12 cellular contexts compared by ENCODE assay signal in genomic region chr14:70873627-70874026, GRCh38. TPM values are rescaled to one million over a fixed set of nuclear protein-coding genes. Genes with fewer than 3 reads are reported as not detected.
DNase-seq lines count a peak whose midpoint lies in the region; ATAC-seq, FAIRE-seq and TF ChIP-seq lines count a peak whose summit lies in the region.
"Had no signal": no experiment of that assay in that cellular context is flagged by ENCODE, and none has a peak within 500 bp of the region (broad histone marks: within the 10 kb centered on the region; RNA-seq: fewer than 3 reads in every experiment).

No MANE protein-coding gene starts in this region.

- 28 to 30% methylated on average over 4 of the region's 4 CpGs for WGBS in GM23248 (ENCODE audit: low coverage in 1 of 2, low lambda C conversion rate in 2 of 2, missing lambda C conversion rate in 2 of 2), 2 experiments
- 13% methylated on average over 4 of the region's 4 CpGs for WGBS in HepG2 (ENCODE audit: low lambda C conversion rate)

- peaks cover 18 to 25% (median 24%) of the 10 kb centered on the region in 3 donors for H3K4me1 Mint-ChIP-seq in CD8-positive, alpha-beta memory T cell
- H3K4me1 Mint-ChIP-seq in stimulated activated memory B cell treated with anti-CD40 and anti-IgM and Interleukin-4, amounts not matched to agents 10 μg/mL and 1 μg/mL and 100 μg/mL, for 72 hours, result peaks cover 19% of the 10 kb centered on the region
- H3K4me1 Mint-ChIP-seq: brain had no signal

- no peaks in the 10 kb centered on the region for H3K27me3 ChIP-seq in CD8-positive, alpha-beta memory T cell (ENCODE audit: insufficient read depth, low read length, poor library complexity, severe bottlenecking)
- no peaks in the 10 kb centered on the region for H3K27me3 ChIP-seq in GM23248 (replicated peaks; ENCODE audit: insufficient read depth)
- H3K27me3 ChIP-seq in PC-3 (ENCODE audit: low read length), result no peaks in the 10 kb centered on the region
- H3K27me3 ChIP-seq in HepG2 (ENCODE audit: control insufficient read depth in 1 of 2, insufficient read depth in 2 of 2, low read length in 2 of 2), result peaks cover under 1 to 1% of the 10 kb centered on the region in 2 experiments; a peak in 3 of 5 replicates
- H3K27me3 ChIP-seq: right atrium auricular region had no signal

- no peak for TF ChIP-seq CTCF in PC-3 (conservative IDR thresholded peaks at IDR 0.05; ENCODE audit: low read depth, low read length)
- TF ChIP-seq CTCF in HepG2 (CRISPR knock-in tag; IDR thresholded peaks at IDR 0.05), result peak; percentile 49

- H3K9me3 ChIP-seq in CD8-positive, alpha-beta memory T cell (ENCODE audit: low read length), result no peaks in the 10 kb centered on the region
- H3K9me3 ChIP-seq in GM23248 (ENCODE audit: low read depth) (no peaks in the 10 kb centered on the region), PC-3 (ENCODE audit: low read length) (no peaks in the 10 kb centered on the region; the same call in 1 of the 2 replicates), HepG2 (ENCODE audit: low read length) (peaks cover 10% of the 10 kb centered on the region)

- intact Hi-C loops in PC-3 (cut with micrococcal nuclease), result no loop called here
- intact Hi-C loops in HepG2 (cut with micrococcal nuclease; ENCODE audit: unreplicated experiment), result loop anchor here (1.0 kb wide), 1 partner anchor 21 kb away; no protein-coding TSS in a partner anchor

- peak; percentile 46; the same call in 1 of the 2 replicates for ATAC-seq in PC-3
- peak; percentile 84 for ATAC-seq in HepG2
- ATAC-seq in GM19455 (IDR thresholded peaks at IDR 0.05; ENCODE audit: unreplicated experiment), result no peak
- no peak for ATAC-seq in stimulated activated memory B cell treated with anti-CD40 and anti-IgM and Interleukin-4, amounts not matched to agents 10 μg/mL and 1 μg/mL and 100 μg/mL, for 72 hours

- H3K4me2 ChIP-seq in GM23248 (ENCODE audit: unreplicated experiment), result no peak overlapping the region
- H3K4me2 ChIP-seq in PC-3 (ENCODE audit: low read length), result no peak overlapping the region
- peak overlapping the region; percentile 20; the same call in 1 of the 2 replicates for H3K4me2 ChIP-seq in HepG2 (ENCODE audit: low read depth, low read length)

- H3K9me3 Mint-ChIP-seq in CD8-positive, alpha-beta memory T cell, result peaks cover 0 to 6% (median 2%) of the 10 kb centered on the region in 5 donors
- H3K9me3 Mint-ChIP-seq in stimulated activated memory B cell treated with anti-CD40 and anti-IgM and Interleukin-4, amounts not matched to agents 10 μg/mL and 1 μg/mL and 100 μg/mL, for 72 hours, result peaks cover 9% of the 10 kb centered on the region

- peak overlapping the region in 7 of 8 donors; percentile 61 to 87 (median 80) for H3K27ac Mint-ChIP-seq in CD8-positive, alpha-beta memory T cell
- H3K27ac Mint-ChIP-seq in stimulated activated memory B cell treated with anti-CD40 and anti-IgM and Interleukin-4, amounts not matched to agents 10 μg/mL and 1 μg/mL and 100 μg/mL, for 72 hours, result no peak overlapping the region
- H3K27ac Mint-ChIP-seq: brain had no signal

- H2AFZ ChIP-seq in GM23248, result no peak overlapping the region
- H2AFZ ChIP-seq in PC-3 (ENCODE audit: low read length), result no peak overlapping the region
- no peak overlapping the region for H2AFZ ChIP-seq in HepG2 (ENCODE audit: low read length)

- in situ Hi-C loops in GM23248 (cut with MboI) (no loop called here), HepG2 (cut with HindIII; ENCODE audit: extremely low pct_ligation_motif_present, low pct_unique_long_range_greater_than_20kb) (no loop called here)

- TF ChIP-seq POLR2A in HepG2 (IDR thresholded peaks at IDR 0.05; ENCODE audit: insufficient read depth in 1 of 2, low read depth in 2 of 2, low read length in 2 of 2), result no peak

- H3K9me2 ChIP-seq in GM23248 (ENCODE audit: insufficient read depth) (no peaks in the 10 kb centered on the region), PC-3 (replicated peaks; ENCODE audit: low read length) (no peaks in the 10 kb centered on the region)

- H3K4me3 Mint-ChIP-seq in CD8-positive, alpha-beta memory T cell, result peak overlapping the region in 4 of 7 donors; percentile 15 to 69 (median 42)
- H3K4me3 Mint-ChIP-seq in stimulated activated memory B cell treated with anti-CD40 and anti-IgM and Interleukin-4, amounts not matched to agents 10 μg/mL and 1 μg/mL and 100 μg/mL, for 72 hours, result no peak overlapping the region
- H3K4me3 Mint-ChIP-seq: brain had no signal

- H3K27ac ChIP-seq in CD8-positive, alpha-beta memory T cell (ENCODE audit: low read depth, low read length), result no peak overlapping the region
- H3K27ac ChIP-seq in GM23248, result no peak overlapping the region
- no peak overlapping the region for H3K27ac ChIP-seq in PC-3 (ENCODE audit: low read length)
- H3K27ac ChIP-seq in HepG2 (ENCODE audit: extremely low read length, insufficient read depth, low read length), result no peak overlapping the region
- H3K27ac ChIP-seq: right atrium auricular region had no signal

- peaks cover 13% of the 10 kb centered on the region for H3K4me1 ChIP-seq in CD8-positive, alpha-beta memory T cell (ENCODE audit: insufficient read depth, low read length)
- no peaks in the 10 kb centered on the region for H3K4me1 ChIP-seq in GM23248 (ENCODE audit: insufficient read depth)
- no peaks in the 10 kb centered on the region for H3K4me1 ChIP-seq in PC-3 (ENCODE audit: insufficient read depth, low read length)
- peaks cover 11% of the 10 kb centered on the region for H3K4me1 ChIP-seq in HepG2 (ENCODE audit: insufficient read depth, low read length)
- H3K4me1 ChIP-seq: right atrium auricular region had no signal

- TF ChIP-seq RAD21 in HepG2 (CRISPR knock-in tag; IDR thresholded peaks at IDR 0.05), result no peak

- TF ChIP-seq EP300 in HepG2 (IDR thresholded peaks at IDR 0.05; ENCODE audit: low read depth in 2 of 2, low read length in 2 of 2) (no peak), HepG2 (CRISPR knock-in tag; IDR thresholded peaks at IDR 0.05; ENCODE audit: borderline replicate concordance) (no peak)

- H3K36me3 Mint-ChIP-seq in CD8-positive, alpha-beta memory T cell, result peaks cover 4 to 5% (median 4%) of the 10 kb centered on the region in 3 donors
- peaks cover 13% of the 10 kb centered on the region for H3K36me3 Mint-ChIP-seq in stimulated activated memory B cell treated with anti-CD40 and anti-IgM and Interleukin-4, amounts not matched to agents 10 μg/mL and 1 μg/mL and 100 μg/mL, for 72 hours
- H3K36me3 Mint-ChIP-seq: brain had no signal

- CTCF ChIA-PET in CD8-positive, alpha-beta memory T cell (lab: Charles Lee), result interaction anchor here (1.0 to 4.1 kb wide), 6 partner anchors 13 to 99 kb away, joined by 3 to 19 read pairs (median 8); partner anchors contain the start of gene PCNX1
- CTCF ChIA-PET in PC-3 (lab: Charles Lee), result interaction anchor here (1.0 to 1.1 kb wide), 2 partner anchors 82 to 99 kb away, joined by 4 to 5 read pairs; no protein-coding TSS in a partner anchor
- CTCF ChIA-PET in HepG2 (lab: Yijun Ruan, JAX; ENCODE audit: low intra/inter-chr PET ratio, low total read pairs), result interaction anchor here (0.7 kb wide), 1 partner anchor 82 kb away, joined by 3 read pairs; no protein-coding TSS in a partner anchor

- no peaks in the 10 kb centered on the region for H3F3A ChIP-seq in GM23248 (ENCODE audit: insufficient read depth)
- H3F3A ChIP-seq in PC-3 (ENCODE audit: low read length, unreplicated experiment), result no peaks in the 10 kb centered on the region

- no peaks in the 10 kb centered on the region for H3K36me3 ChIP-seq in CD8-positive, alpha-beta memory T cell (ENCODE audit: insufficient read depth, low read length)
- H3K36me3 ChIP-seq in GM23248 (ENCODE audit: low read depth), result no peaks in the 10 kb centered on the region
- H3K36me3 ChIP-seq in PC-3 (ENCODE audit: low read depth, low read length), result no peaks in the 10 kb centered on the region
- H3K36me3 ChIP-seq in HepG2 (replicated peaks in 1 of 2; ENCODE audit: control insufficient read depth in 1 of 2, insufficient read depth in 2 of 2, low read length in 2 of 2), result no peaks in the 10 kb centered on the region
- H3K36me3 ChIP-seq: right atrium auricular region had no signal

- H4K20me1 ChIP-seq in GM23248 (ENCODE audit: insufficient read depth) (no peaks in the 10 kb centered on the region), PC-3 (ENCODE audit: low read length) (no peaks in the 10 kb centered on the region), HepG2 (ENCODE audit: insufficient read depth, low read length) (no peaks in the 10 kb centered on the region)

- H3K9ac ChIP-seq in GM23248 (no peak overlapping the region), PC-3 (ENCODE audit: low read length) (no peak overlapping the region), HepG2 (ENCODE audit: insufficient read depth, low read depth, low read length) (no peak overlapping the region)

- BruUV-seq in PC-3 (replicated peaks; lab: Mats Ljungman, UMichigan), result no TSS peak
- BruUV-seq in HepG2 (replicated peaks; lab: Mats Ljungman, UMichigan), result no TSS peak

- peak; percentile 21 for FAIRE-seq in HepG2 (lab: Jason Lieb, UNC)

- POLR2A ChIA-PET in CD8-positive, alpha-beta memory T cell (lab: Charles Lee), result interaction anchor here (1.2 kb wide), 1 partner anchor 15 kb away, joined by 3 read pairs; no protein-coding TSS in a partner anchor
- POLR2A ChIA-PET in PC-3 (lab: Charles Lee; ENCODE audit: unreplicated experiment), result no interaction called here
- POLR2A ChIA-PET in HepG2 (lab: Yijun Ruan, JAX), result no interaction called here

- H3K79me2 ChIP-seq in GM23248 (ENCODE audit: insufficient read depth), result no peaks in the 10 kb centered on the region
- H3K79me2 ChIP-seq in PC-3 (ENCODE audit: low read length), result no peaks in the 10 kb centered on the region
- H3K79me2 ChIP-seq in HepG2 (ENCODE audit: insufficient read depth, low read length), result no peaks in the 10 kb centered on the region

- H3K4me3 ChIP-seq in CD8-positive, alpha-beta memory T cell (ENCODE audit: low read length), result no peak overlapping the region
- H3K4me3 ChIP-seq in GM23248, result no peak overlapping the region
- H3K4me3 ChIP-seq in PC-3 (ENCODE audit: low read length), result no peak overlapping the region
- no peak overlapping the region for H3K4me3 ChIP-seq in HepG2 (replicated peaks in 1 of 3; ENCODE audit: insufficient read depth in 1 of 3, low read depth in 2 of 3, low read length in 3 of 3)
- H3K4me3 ChIP-seq: right atrium auricular region had no signal

- peak in 1 of 5 donors; percentile 28 for DNase-seq in CD8-positive, alpha-beta memory T cell
- DNase-seq in GM23248, result peak; percentile 47
- no peak for DNase-seq in PC-3
- DNase-seq in HepG2 (ENCODE audit: low spot score), result peak; percentile 38
- DNase-seq in stimulated activated CD4-positive, alpha-beta T cell treated with anti-CD3 and anti-CD28 coated beads, Interleukin-4, amount 100 ng/mL, for 24 hours, result no peak
- DNase-seq in SHP77 treated with DMSO at 0.1 percent for 48 hours (lab: John Stamatoyannopoulos, UW), result no peak
- DNase-seq: IMR-90, NCI-H510A treated with DMSO at 0.1 percent for 48 hours had no signal

- H3K27me3 Mint-ChIP-seq in CD8-positive, alpha-beta memory T cell, result no peaks in the 10 kb centered on the region
- H3K27me3 Mint-ChIP-seq in stimulated activated memory B cell treated with anti-CD40 and anti-IgM and Interleukin-4, amounts not matched to agents 10 μg/mL and 1 μg/mL and 100 μg/mL, for 72 hours, result no peaks in the 10 kb centered on the region

RNA-seq across cellular contexts. Expression of gene PCNX1, which starts 33.6 kb away (rescaled TPM):
- 10 to 100 TPM; 37.4 to 46.2 TPM for total RNA-seq in CD8-positive, alpha-beta memory T cell
- polyA plus RNA-seq in CD8-positive, alpha-beta memory T cell, result 13.4 TPM
- 32.5 and 33.5 TPM in 2 replicates for total RNA-seq in GM23248 (2014; rRNA removed; shearing (Covaris generic))
- polyA plus RNA-seq in GM23248 (2016; fragmentation: Nextera tagmentation; extraction: Ambion mirVana) (4.8 and 6.9 TPM in 2 replicates), HepG2 (2011; rRNA removed) (25.1 and 30.3 TPM in 2 replicates)
- total RNA-seq in PC-3 (2014; rRNA removed) (21.5 and 23.3 TPM in 2 replicates), HepG2 (2016; rRNA removed; fragmentation: Illumina TruSeq; extraction: Trizol) (24.9 and 25.8 TPM in 2 replicates)
- total RNA-seq in HepG2 (2016; cell fraction: cytosol; rRNA removed; fragmentation: Illumina TruSeq; extraction: Trizol; ENCODE audit: low read depth), result 20.2 and 22.1 TPM in 2 replicates
- 21.5 and 23.3 TPM in 2 replicates for total RNA-seq in HepG2 (2016; cell fraction: insoluble cytoplasmic fraction; rRNA removed; fragmentation: Illumina TruSeq; extraction: Trizol)
- total RNA-seq in HepG2 (2016; cell fraction: membrane; rRNA removed; fragmentation: Illumina TruSeq; extraction: Trizol), result 15.6 and 18.2 TPM in 2 replicates
- total RNA-seq in HepG2 (2016; cell fraction: nucleus; rRNA removed; fragmentation: Illumina TruSeq; extraction: Trizol), result 49.9 and 59.2 TPM in 2 replicates
- 15.9 and 19.5 TPM in 2 replicates for polyA plus RNA-seq in HepG2 (2011; cell fraction: cytosol; rRNA removed)
- polyA plus RNA-seq in HepG2 (2011; cell fraction: nucleus; rRNA removed), result 30.1 and 32.5 TPM in 2 replicates
- polyA plus RNA-seq in HepG2 (2012), result 12.4 and 12.5 TPM in 2 replicates
- 2.1 and 2.3 TPM in 2 replicates for polyA plus RNA-seq in HepG2 (2016; cell fraction: cytosol; fragmentation: Illumina TruSeq; extraction: Trizol; ENCODE audit: low read depth)
- 14.1 and 16.0 TPM in 2 replicates for polyA plus RNA-seq in HepG2 (2016; cell fraction: insoluble cytoplasmic fraction; fragmentation: Illumina TruSeq; extraction: Trizol; ENCODE audit: low read depth)
- 3.2 and 4.8 TPM in 2 replicates for polyA plus RNA-seq in HepG2 (2016; cell fraction: membrane; fragmentation: Illumina TruSeq; extraction: Trizol; ENCODE audit: low read depth)
- 30.5 and 32.1 TPM in 2 replicates for polyA plus RNA-seq in HepG2 (2016; cell fraction: nucleus; fragmentation: Illumina TruSeq; extraction: Trizol; ENCODE audit: insufficient read depth, low read depth)
- 177 and 200 TPM in 2 replicates for polyA minus RNA-seq in HepG2 (2011; rRNA and poly(A)+ RNA removed; ENCODE audit: low replicate concordance)
- 61.3 and 74.0 TPM in 2 replicates for polyA minus RNA-seq in HepG2 (2011; cell fraction: cytosol; rRNA and poly(A)+ RNA removed)
- 155 and 160 TPM in 2 replicates for polyA minus RNA-seq in HepG2 (2011; cell fraction: nucleus; rRNA and poly(A)+ RNA removed)

Comparison
In these comparisons a context has a peak if more than half of its experiments do, and no peak if none do; other contexts are left out.
1. DNase-seq: peak in GM23248 (single experiment) and HepG2 (single experiment); none in PC-3 (single experiment), stimulated activated CD4-positive, alpha-beta T cell treated with anti-CD3 and anti-CD28 coated beads, Interleukin-4, amount 100 ng/mL, for 24 hours (single experiment) and SHP77 treated with DMSO at 0.1 percent for 48 hours (single experiment).
2. ATAC-seq: peak in PC-3 (single experiment) and HepG2 (single experiment); none in GM19455 (single experiment) and stimulated activated memory B cell treated with anti-CD40 and anti-IgM and Interleukin-4, amounts not matched to agents 10 μg/mL and 1 μg/mL and 100 μg/mL, for 72 hours (single experiment).